Comparison of ENCODE assay signal across 8 cellular contexts in the genomic region with DNA sequence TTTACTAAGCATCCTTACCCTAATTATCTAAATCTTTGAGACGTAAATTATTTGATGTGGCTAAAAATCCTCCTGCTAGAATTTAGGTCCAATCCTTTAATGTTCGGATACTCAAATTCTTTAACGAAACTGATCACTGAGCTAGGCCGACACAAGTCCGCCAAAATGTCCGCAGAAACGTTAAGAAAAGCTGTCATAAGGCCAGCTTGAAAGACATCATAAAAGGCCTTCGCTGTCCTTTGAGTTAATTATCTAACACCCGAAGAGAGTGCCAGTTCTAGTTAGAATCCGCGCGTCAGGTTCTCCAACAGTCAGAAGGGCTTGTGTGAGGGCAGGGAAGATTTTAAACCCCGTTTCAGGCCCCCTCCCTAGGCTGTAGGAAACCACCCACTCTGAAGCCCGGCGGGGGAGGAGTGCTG. TPM values are rescaled to one million over a fixed set of nuclear protein-coding genes. Genes with fewer than 3 reads are reported as not detected.
DNase-seq lines count a peak whose midpoint lies in the region; ATAC-seq and TF ChIP-seq lines count a peak whose summit lies in the region.

No MANE protein-coding gene starts in this region.

- ATAC-seq in naive B cell (ENCODE audit: low read depth in 2 of 2) (no peak), HG03521 (IDR thresholded peaks at IDR 0.05; ENCODE audit: unreplicated experiment) (no peak), HG03571 (IDR thresholded peaks at IDR 0.05; ENCODE audit: unreplicated experiment) (no peak)

- H3K27ac Mint-ChIP-seq in naive B cell, result peak overlapping the region; percentile 98 to 100 (median 98)

- H3K27me3 Mint-ChIP-seq in naive B cell, result peaks cover 0 to 4% (median 0%) of the 10 kb centered on the region in 3 donors

- no peak for TF ChIP-seq CTCF in coronary artery (IDR thresholded peaks at IDR 0.05)

- H3K9me3 ChIP-seq in ES-I3 (ENCODE audit: control insufficient read depth, insufficient read depth, low read length), result no peaks in the 10 kb centered on the region

- peak overlapping the region; percentile 94 to 99 for H3K27ac ChIP-seq in coronary artery

- peak overlapping the region; percentile 87 to 99 (median 95) for H3K4me3 Mint-ChIP-seq in naive B cell

- DNase-seq in M059J (ENCODE audit: low read depth) (peak; percentile 90), coronary artery (ENCODE audit: low spot score) (no peak), naive B cell (no peak), DMS79 (lab: John Stamatoyannopoulos, UW) (no peak)
- DNase-seq in stimulated activated CD4-positive, alpha-beta T cell treated with anti-CD3 and anti-CD28 coated beads, Interleukin-4, amount 100 ng/mL, for 1 hour, result no peak

- H3K36me3 Mint-ChIP-seq in naive B cell, result no peaks in the 10 kb centered on the region

- peaks cover 21 to 50% (median 45%) of the 10 kb centered on the region in 3 donors for H3K4me1 Mint-ChIP-seq in naive B cell

- peaks cover 28% of the 10 kb centered on the region; the same call in 1 of the 2 replicates for H3K4me1 ChIP-seq in ES-I3 (ENCODE audit: insufficient read depth, low read length)

- peaks cover 0 to 4% (median 0%) of the 10 kb centered on the region in 7 donors for H3K9me3 Mint-ChIP-seq in naive B cell

- no peaks in the 10 kb centered on the region for H3K36me3 ChIP-seq in ES-I3 (ENCODE audit: insufficient read depth, low read length)

- H3K4me3 ChIP-seq in coronary artery, result peak overlapping the region; percentile 93

- H3K9ac ChIP-seq in ES-I3 (ENCODE audit: low read depth, low read length), result peak overlapping the region; percentile 84

RNA-seq across cellular contexts. Expression of gene CLTC, which starts 0.8 kb away (rescaled TPM):
- 204 and 333 TPM in 2 replicates for total RNA-seq in M059J (2014; rRNA removed; shearing (Covaris generic))
- 10 to 100 TPM; 15.5 to 46.8 (median 31.8) TPM for polyA plus RNA-seq in naive B cell (ENCODE audit: low read depth in 6 of 6)

RNA-seq across cellular contexts. Expression of gene DHX40, which starts 53.5 kb away (rescaled TPM):
- 44.4 and 50.1 TPM in 2 replicates for total RNA-seq in M059J (2014; rRNA removed; shearing (Covaris generic))
- 10 to 100 TPM; 22.6 to 33.6 (median 30.0) TPM for polyA plus RNA-seq in naive B cell (ENCODE audit: low read depth in 6 of 6)
